ENCODE assay signal across 1 cellular context in the genomic region with DNA sequence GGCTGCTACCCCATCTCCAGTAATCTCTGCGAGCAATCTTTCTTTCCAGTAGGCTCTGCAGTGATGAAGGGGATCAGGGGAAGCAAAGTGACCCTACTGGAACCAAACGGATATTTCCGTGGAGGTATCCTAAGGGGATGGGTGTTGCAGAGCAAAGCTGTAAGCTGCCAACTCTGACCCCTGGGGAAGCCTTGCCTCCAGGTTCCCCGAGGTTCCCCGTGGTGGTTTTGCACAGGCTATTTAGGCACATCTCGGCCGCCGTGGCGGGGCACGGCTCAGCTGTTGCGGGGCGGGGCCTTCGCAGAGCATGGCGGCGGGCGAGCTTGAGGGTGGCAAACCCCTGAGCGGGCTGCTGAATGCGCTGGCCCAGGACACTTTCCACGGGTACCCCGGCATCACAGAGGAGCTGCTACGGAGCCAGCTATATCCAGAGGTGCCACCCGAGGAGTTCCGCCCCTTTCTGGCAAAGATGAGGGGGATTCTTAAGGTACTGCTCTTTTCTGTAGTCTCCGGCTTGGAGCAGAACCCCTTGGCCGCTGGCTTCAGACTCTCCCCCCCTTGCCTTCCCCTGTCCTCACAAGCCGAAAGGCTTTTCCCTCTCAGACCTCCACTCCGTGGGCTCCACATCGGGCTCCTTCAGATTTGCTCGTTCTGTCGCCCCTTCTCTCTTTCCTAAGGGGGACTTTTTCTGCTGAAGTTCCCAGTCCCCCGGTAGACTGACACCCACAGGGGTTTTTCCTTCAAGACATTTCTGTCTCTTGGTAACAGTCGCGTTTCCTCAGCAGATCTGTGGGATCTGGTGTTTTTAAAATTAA.
TF ChIP-seq lines count a peak whose summit lies in the region.

A gene (plus strand): TSS at position 303 of the 815 bp plus-strand sequence. CDS start 5 bp downstream, at position 308.

TF ChIP-seq in HepG2, 621 proteins besides CTCF, POLR2A, EP300 and RAD21 (continued from another document and continues in another):
- TF ChIP-seq, protein P1, sequence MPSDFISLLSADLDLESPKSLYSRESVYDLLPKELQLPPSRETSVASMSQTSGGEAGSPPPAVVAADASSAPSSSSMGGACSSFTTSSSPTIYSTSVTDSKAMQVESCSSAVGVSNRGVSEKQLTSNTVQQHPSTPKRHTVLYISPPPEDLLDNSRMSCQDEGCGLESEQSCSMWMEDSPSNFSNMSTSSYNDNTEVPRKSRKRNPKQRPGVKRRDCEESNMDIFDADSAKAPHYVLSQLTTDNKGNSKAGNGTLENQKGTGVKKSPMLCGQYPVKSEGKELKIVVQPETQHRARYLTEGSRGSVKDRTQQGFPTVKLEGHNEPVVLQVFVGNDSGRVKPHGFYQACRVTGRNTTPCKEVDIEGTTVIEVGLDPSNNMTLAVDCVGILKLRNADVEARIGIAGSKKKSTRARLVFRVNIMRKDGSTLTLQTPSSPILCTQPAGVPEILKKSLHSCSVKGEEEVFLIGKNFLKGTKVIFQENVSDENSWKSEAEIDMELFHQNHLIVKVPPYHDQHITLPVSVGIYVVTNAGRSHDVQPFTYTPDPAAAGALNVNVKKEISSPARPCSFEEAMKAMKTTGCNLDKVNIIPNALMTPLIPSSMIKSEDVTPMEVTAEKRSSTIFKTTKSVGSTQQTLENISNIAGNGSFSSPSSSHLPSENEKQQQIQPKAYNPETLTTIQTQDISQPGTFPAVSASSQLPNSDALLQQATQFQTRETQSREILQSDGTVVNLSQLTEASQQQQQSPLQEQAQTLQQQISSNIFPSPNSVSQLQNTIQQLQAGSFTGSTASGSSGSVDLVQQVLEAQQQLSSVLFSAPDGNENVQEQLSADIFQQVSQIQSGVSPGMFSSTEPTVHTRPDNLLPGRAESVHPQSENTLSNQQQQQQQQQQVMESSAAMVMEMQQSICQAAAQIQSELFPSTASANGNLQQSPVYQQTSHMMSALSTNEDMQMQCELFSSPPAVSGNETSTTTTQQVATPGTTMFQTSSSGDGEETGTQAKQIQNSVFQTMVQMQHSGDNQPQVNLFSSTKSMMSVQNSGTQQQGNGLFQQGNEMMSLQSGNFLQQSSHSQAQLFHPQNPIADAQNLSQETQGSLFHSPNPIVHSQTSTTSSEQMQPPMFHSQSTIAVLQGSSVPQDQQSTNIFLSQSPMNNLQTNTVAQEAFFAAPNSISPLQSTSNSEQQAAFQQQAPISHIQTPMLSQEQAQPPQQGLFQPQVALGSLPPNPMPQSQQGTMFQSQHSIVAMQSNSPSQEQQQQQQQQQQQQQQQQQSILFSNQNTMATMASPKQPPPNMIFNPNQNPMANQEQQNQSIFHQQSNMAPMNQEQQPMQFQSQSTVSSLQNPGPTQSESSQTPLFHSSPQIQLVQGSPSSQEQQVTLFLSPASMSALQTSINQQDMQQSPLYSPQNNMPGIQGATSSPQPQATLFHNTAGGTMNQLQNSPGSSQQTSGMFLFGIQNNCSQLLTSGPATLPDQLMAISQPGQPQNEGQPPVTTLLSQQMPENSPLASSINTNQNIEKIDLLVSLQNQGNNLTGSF (CRISPR knock-in tag; IDR thresholded peaks at IDR 0.05): no peak
- peak; percentile 80; the same call in 1 of the 2 replicates for TF ChIP-seq ZSCAN30 (CRISPR knock-in tag; IDR thresholded peaks at IDR 0.05)
- TF ChIP-seq BRD4 (CRISPR knock-in tag; IDR thresholded peaks at IDR 0.05): no peak; the same call in 1 of the 2 replicates
- TF ChIP-seq MIER2 (CRISPR knock-in tag; IDR thresholded peaks at IDR 0.05): 0 out of 2 replicates have a peak, but pooled peaks have one; percentile 58
- TF ChIP-seq, protein P2, sequence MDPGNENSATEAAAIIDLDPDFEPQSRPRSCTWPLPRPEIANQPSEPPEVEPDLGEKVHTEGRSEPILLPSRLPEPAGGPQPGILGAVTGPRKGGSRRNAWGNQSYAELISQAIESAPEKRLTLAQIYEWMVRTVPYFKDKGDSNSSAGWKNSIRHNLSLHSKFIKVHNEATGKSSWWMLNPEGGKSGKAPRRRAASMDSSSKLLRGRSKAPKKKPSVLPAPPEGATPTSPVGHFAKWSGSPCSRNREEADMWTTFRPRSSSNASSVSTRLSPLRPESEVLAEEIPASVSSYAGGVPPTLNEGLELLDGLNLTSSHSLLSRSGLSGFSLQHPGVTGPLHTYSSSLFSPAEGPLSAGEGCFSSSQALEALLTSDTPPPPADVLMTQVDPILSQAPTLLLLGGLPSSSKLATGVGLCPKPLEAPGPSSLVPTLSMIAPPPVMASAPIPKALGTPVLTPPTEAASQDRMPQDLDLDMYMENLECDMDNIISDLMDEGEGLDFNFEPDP (CRISPR knock-in tag; conservative IDR thresholded peaks at IDR 0.05): no peak
- TF ChIP-seq SMC3 (IDR thresholded peaks at IDR 0.05; ENCODE audit: low read length): no peak
- TF ChIP-seq, protein P3, sequence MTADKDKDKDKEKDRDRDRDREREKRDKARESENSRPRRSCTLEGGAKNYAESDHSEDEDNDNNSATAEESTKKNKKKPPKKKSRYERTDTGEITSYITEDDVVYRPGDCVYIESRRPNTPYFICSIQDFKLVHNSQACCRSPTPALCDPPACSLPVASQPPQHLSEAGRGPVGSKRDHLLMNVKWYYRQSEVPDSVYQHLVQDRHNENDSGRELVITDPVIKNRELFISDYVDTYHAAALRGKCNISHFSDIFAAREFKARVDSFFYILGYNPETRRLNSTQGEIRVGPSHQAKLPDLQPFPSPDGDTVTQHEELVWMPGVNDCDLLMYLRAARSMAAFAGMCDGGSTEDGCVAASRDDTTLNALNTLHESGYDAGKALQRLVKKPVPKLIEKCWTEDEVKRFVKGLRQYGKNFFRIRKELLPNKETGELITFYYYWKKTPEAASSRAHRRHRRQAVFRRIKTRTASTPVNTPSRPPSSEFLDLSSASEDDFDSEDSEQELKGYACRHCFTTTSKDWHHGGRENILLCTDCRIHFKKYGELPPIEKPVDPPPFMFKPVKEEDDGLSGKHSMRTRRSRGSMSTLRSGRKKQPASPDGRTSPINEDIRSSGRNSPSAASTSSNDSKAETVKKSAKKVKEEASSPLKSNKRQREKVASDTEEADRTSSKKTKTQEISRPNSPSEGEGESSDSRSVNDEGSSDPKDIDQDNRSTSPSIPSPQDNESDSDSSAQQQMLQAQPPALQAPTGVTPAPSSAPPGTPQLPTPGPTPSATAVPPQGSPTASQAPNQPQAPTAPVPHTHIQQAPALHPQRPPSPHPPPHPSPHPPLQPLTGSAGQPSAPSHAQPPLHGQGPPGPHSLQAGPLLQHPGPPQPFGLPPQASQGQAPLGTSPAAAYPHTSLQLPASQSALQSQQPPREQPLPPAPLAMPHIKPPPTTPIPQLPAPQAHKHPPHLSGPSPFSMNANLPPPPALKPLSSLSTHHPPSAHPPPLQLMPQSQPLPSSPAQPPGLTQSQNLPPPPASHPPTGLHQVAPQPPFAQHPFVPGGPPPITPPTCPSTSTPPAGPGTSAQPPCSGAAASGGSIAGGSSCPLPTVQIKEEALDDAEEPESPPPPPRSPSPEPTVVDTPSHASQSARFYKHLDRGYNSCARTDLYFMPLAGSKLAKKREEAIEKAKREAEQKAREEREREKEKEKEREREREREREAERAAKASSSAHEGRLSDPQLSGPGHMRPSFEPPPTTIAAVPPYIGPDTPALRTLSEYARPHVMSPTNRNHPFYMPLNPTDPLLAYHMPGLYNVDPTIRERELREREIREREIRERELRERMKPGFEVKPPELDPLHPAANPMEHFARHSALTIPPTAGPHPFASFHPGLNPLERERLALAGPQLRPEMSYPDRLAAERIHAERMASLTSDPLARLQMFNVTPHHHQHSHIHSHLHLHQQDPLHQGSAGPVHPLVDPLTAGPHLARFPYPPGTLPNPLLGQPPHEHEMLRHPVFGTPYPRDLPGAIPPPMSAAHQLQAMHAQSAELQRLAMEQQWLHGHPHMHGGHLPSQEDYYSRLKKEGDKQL (CRISPR knock-in tag; IDR thresholded peaks at IDR 0.05; ENCODE audit: low read depth): no peak
- no peak for TF ChIP-seq SMARCC2 (IDR thresholded peaks at IDR 0.05)
- no peak for TF ChIP-seq TCF7L2 (IDR thresholded peaks at IDR 0.05; ENCODE audit: low read depth, low read length)
- TF ChIP-seq, protein P4, sequence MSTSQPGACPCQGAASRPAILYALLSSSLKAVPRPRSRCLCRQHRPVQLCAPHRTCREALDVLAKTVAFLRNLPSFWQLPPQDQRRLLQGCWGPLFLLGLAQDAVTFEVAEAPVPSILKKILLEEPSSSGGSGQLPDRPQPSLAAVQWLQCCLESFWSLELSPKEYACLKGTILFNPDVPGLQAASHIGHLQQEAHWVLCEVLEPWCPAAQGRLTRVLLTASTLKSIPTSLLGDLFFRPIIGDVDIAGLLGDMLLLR (CRISPR knock-in tag; IDR thresholded peaks at IDR 0.05): peak; percentile 62; the same call in 1 of the 2 replicates
- TF ChIP-seq, protein P5, sequence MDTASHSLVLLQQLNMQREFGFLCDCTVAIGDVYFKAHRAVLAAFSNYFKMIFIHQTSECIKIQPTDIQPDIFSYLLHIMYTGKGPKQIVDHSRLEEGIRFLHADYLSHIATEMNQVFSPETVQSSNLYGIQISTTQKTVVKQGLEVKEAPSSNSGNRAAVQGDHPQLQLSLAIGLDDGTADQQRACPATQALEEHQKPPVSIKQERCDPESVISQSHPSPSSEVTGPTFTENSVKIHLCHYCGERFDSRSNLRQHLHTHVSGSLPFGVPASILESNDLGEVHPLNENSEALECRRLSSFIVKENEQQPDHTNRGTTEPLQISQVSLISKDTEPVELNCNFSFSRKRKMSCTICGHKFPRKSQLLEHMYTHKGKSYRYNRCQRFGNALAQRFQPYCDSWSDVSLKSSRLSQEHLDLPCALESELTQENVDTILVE (CRISPR knock-in tag; IDR thresholded peaks at IDR 0.05): peak; percentile 65; the same call in 1 of the 2 replicates
- peak; percentile 87 for TF ChIP-seq ZIK1 (CRISPR knock-in tag; IDR thresholded peaks at IDR 0.05; ENCODE audit: borderline replicate concordance, low read depth)
- peak; percentile 96 for TF ChIP-seq YEATS2 (CRISPR knock-in tag; IDR thresholded peaks at IDR 0.05; ENCODE audit: borderline replicate concordance)
- TF ChIP-seq ZNF256 (CRISPR knock-in tag; conservative IDR thresholded peaks at IDR 0.05): peak; percentile 74; the same call in 1 of the 2 replicates
- peak; percentile 81 for TF ChIP-seq HOXA5 (CRISPR knock-in tag; IDR thresholded peaks at IDR 0.05)
- no peak for TF ChIP-seq GPN1 (CRISPR knock-in tag; IDR thresholded peaks at IDR 0.05; ENCODE audit: borderline replicate concordance)
- no peak for TF ChIP-seq HNRNPUL1 (IDR thresholded peaks at IDR 0.05; ENCODE audit: low read depth, low read length)
- peak; percentile 98 for TF ChIP-seq SAP130 (CRISPR knock-in tag; IDR thresholded peaks at IDR 0.05; ENCODE audit: low read depth)
- TF ChIP-seq, protein P6, sequence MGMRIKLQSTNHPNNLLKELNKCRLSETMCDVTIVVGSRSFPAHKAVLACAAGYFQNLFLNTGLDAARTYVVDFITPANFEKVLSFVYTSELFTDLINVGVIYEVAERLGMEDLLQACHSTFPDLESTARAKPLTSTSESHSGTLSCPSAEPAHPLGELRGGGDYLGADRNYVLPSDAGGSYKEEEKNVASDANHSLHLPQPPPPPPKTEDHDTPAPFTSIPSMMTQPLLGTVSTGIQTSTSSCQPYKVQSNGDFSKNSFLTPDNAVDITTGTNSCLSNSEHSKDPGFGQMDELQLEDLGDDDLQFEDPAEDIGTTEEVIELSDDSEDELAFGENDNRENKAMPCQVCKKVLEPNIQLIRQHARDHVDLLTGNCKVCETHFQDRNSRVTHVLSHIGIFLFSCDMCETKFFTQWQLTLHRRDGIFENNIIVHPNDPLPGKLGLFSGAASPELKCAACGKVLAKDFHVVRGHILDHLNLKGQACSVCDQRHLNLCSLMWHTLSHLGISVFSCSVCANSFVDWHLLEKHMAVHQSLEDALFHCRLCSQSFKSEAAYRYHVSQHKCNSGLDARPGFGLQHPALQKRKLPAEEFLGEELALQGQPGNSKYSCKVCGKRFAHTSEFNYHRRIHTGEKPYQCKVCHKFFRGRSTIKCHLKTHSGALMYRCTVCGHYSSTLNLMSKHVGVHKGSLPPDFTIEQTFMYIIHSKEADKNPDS (CRISPR knock-in tag; IDR thresholded peaks at IDR 0.05): no peak
- TF ChIP-seq, protein P7, sequence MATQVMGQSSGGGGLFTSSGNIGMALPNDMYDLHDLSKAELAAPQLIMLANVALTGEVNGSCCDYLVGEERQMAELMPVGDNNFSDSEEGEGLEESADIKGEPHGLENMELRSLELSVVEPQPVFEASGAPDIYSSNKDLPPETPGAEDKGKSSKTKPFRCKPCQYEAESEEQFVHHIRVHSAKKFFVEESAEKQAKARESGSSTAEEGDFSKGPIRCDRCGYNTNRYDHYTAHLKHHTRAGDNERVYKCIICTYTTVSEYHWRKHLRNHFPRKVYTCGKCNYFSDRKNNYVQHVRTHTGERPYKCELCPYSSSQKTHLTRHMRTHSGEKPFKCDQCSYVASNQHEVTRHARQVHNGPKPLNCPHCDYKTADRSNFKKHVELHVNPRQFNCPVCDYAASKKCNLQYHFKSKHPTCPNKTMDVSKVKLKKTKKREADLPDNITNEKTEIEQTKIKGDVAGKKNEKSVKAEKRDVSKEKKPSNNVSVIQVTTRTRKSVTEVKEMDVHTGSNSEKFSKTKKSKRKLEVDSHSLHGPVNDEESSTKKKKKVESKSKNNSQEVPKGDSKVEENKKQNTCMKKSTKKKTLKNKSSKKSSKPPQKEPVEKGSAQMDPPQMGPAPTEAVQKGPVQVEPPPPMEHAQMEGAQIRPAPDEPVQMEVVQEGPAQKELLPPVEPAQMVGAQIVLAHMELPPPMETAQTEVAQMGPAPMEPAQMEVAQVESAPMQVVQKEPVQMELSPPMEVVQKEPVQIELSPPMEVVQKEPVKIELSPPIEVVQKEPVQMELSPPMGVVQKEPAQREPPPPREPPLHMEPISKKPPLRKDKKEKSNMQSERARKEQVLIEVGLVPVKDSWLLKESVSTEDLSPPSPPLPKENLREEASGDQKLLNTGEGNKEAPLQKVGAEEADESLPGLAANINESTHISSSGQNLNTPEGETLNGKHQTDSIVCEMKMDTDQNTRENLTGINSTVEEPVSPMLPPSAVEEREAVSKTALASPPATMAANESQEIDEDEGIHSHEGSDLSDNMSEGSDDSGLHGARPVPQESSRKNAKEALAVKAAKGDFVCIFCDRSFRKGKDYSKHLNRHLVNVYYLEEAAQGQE (IDR thresholded peaks at IDR 0.05; ENCODE audit: borderline replicate concordance in 1 of 2, low read depth in 1 of 2, low read length in 2 of 2): peak in 1 of 2 experiments; percentile 77; a peak in 1 of 4 replicates
- peak; percentile 96 for TF ChIP-seq ZNF792 (CRISPR knock-in tag; IDR thresholded peaks at IDR 0.05)
- no peak for TF ChIP-seq AGO1 (IDR thresholded peaks at IDR 0.05; ENCODE audit: low read depth, low read length, poor library complexity, severe bottlenecking)
- TF ChIP-seq ATF7 (IDR thresholded peaks at IDR 0.05): no peak
- no peak for TF ChIP-seq ATF7 (CRISPR knock-in tag; IDR thresholded peaks at IDR 0.05)
- TF ChIP-seq, protein P8, sequence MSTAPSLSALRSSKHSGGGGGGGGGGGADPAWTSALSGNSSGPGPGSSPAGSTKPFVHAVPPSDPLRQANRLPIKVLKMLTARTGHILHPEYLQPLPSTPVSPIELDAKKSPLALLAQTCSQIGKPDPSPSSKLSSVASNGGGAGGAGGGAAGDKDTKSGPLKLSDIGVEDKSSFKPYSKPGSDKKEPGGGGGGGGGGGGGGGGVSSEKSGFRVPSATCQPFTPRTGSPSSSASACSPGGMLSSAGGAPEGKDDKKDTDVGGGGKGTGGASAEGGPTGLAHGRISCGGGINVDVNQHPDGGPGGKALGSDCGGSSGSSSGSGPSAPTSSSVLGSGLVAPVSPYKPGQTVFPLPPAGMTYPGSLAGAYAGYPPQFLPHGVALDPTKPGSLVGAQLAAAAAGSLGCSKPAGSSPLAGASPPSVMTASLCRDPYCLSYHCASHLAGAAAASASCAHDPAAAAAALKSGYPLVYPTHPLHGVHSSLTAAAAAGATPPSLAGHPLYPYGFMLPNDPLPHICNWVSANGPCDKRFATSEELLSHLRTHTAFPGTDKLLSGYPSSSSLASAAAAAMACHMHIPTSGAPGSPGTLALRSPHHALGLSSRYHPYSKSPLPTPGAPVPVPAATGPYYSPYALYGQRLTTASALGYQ (CRISPR knock-in tag; IDR thresholded peaks at IDR 0.05): peak; percentile 79
